26 cellular contexts compared by ENCODE assay signal in the genomic region with DNA sequence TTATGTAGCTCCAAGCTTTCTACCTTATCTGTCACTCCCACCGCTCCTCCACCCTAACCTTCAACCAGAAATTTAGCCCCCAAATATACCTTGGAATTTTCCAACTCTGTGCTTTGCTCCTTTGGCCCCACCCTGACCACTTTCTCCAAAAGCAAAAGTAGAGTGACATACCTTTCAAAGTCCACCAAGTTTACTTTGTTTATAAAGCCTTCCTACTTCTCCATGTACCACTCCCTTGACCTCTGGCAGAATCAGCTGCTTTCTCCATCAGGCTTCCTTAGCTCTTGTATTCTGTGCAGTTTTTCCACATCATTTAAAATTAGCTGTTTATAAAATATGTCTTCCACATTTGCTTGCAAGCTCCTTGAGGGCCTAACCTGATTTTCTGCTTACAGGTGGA.
"Had no signal": no experiment of that assay in that cellular context is flagged by ENCODE, and none has a peak within 500 bp of the region (broad histone marks: within the 10 kb centered on the region; RNA-seq: fewer than 3 reads in every experiment).

No MANE protein-coding gene starts in this region.

- H3K27ac Mint-ChIP-seq: activated B cell treated with CpG ODN at 0.5 μM for 24 hours; activated CD8-positive, alpha-beta T cell treated with anti-CD3 and anti-CD28 coated beads for 36 hours; activated naive CD4-positive, alpha-beta T cell treated with anti-CD3 and anti-CD28 coated beads, Interleukin-2, amount 50 U/mL, for 24 hours; activated naive CD8-positive, alpha-beta T cell treated with anti-CD3 and anti-CD28 coated beads, Interleukin-2, amount 50 U/mL, for 24 hours; activated T-helper 2 cell treated with anti-CD3 and anti-CD28 coated beads, Interferon-gamma antibody, Interleukin-2, Interleukin-4, amounts not matched to agents 10 μg/mL and 5 μg/mL and 100 μg/mL, durations not matched to agents 14 hours and 24 hours and 36 hours; effector memory CD8-positive, alpha-beta T cell; neural progenitor cell had no signal

- H3K4me3 Mint-ChIP-seq: activated B cell treated with CpG ODN at 0.5 μM for 24 hours; activated CD8-positive, alpha-beta T cell treated with anti-CD3 and anti-CD28 coated beads for 36 hours; activated naive CD4-positive, alpha-beta T cell treated with anti-CD3 and anti-CD28 coated beads, Interleukin-2, amount 50 U/mL, for 24 hours; activated naive CD8-positive, alpha-beta T cell treated with anti-CD3 and anti-CD28 coated beads, Interleukin-2, amount 50 U/mL, for 24 hours; effector memory CD8-positive, alpha-beta T cell; naive thymus-derived CD4-positive, alpha-beta T cell; neural progenitor cell had no signal

- H2AFZ ChIP-seq: neural progenitor cell had no signal

- H3K4me2 ChIP-seq: neural progenitor cell had no signal

- H3K27ac ChIP-seq: coronary artery, epithelial cell of prostate, esophagus squamous epithelium, heart right ventricle, neural progenitor cell, right atrium auricular region, testis had no signal

- ATAC-seq: activated CD8-positive, alpha-beta T cell treated with anti-CD3 and anti-CD28 coated beads for 36 hours; activated naive CD8-positive, alpha-beta T cell treated with anti-CD3 and anti-CD28 coated beads, Interleukin-2, amount 50 U/mL, for 24 hours; effector memory CD8-positive, alpha-beta T cell; heart right ventricle; naive thymus-derived CD4-positive, alpha-beta T cell; stimulated activated naive CD8-positive, alpha-beta T cell treated with anti-CD3 and anti-CD28 coated beads, Interleukin-15, Interleukin-2, amounts not matched to agents 100 U/mL and 50 U/mL, for 24 hours had no signal

- H3K4me3 ChIP-seq: coronary artery, esophagus squamous epithelium, heart right ventricle, left lung, lung, neural progenitor cell, right atrium auricular region, testis had no signal

- H3K36me3 Mint-ChIP-seq: activated naive CD4-positive, alpha-beta T cell treated with anti-CD3 and anti-CD28 coated beads, Interleukin-2, amount 50 U/mL, for 24 hours; naive thymus-derived CD4-positive, alpha-beta T cell; neural progenitor cell had no signal

- H3K27me3 ChIP-seq: esophagus squamous epithelium, heart right ventricle, left lung, neural progenitor cell, right atrium auricular region, testis had no signal

- H3K9me3 ChIP-seq: esophagus squamous epithelium, heart right ventricle, left lung, right atrium auricular region, testis had no signal

- H3K27me3 Mint-ChIP-seq: activated B cell treated with CpG ODN at 0.5 μM for 24 hours; activated CD8-positive, alpha-beta T cell treated with anti-CD3 and anti-CD28 coated beads for 36 hours; activated naive CD4-positive, alpha-beta T cell treated with anti-CD3 and anti-CD28 coated beads, Interleukin-2, amount 50 U/mL, for 24 hours; activated naive CD8-positive, alpha-beta T cell treated with anti-CD3 and anti-CD28 coated beads, Interleukin-2, amount 50 U/mL, for 24 hours; effector memory CD8-positive, alpha-beta T cell; naive thymus-derived CD4-positive, alpha-beta T cell had no signal

- DNase-seq: activated B cell treated with CpG ODN at 0.5 μM for 24 hours; activated CD4-positive, alpha-beta T cell treated with anti-CD3 and anti-CD28 coated beads, Interleukin-2, amount 50 U/mL, for 1 hour; activated CD8-positive, alpha-beta T cell treated with anti-CD3 and anti-CD28 coated beads for 36 hours; activated naive CD8-positive, alpha-beta T cell treated with anti-CD3 and anti-CD28 coated beads, Interleukin-2, amount 50 U/mL, for 24 hours; activated T-cell treated with anti-CD3 and anti-CD28 coated beads, Interleukin-2, amount 50 U/mL, for 48 hours; amygdala; central memory CD4-positive, alpha-beta T cell; effector memory CD8-positive, alpha-beta T cell; esophagus squamous epithelium; foreskin melanocyte; heart right ventricle; kidney glomerular epithelial cell; left lung; naive thymus-derived CD4-positive, alpha-beta T cell; occipital lobe; stimulated activated naive CD8-positive, alpha-beta T cell treated with anti-CD3 and anti-CD28 coated beads, Interleukin-15, Interleukin-2, amounts not matched to agents 100 U/mL and 50 U/mL, for 24 hours; T-helper 2 cell; testis; trophoblast cell had no signal

- H3K4me1 ChIP-seq: esophagus squamous epithelium, heart right ventricle, neural progenitor cell, right atrium auricular region, testis had no signal

- H3K4me1 Mint-ChIP-seq: activated B cell treated with CpG ODN at 0.5 μM for 24 hours; activated naive CD4-positive, alpha-beta T cell treated with anti-CD3 and anti-CD28 coated beads, Interleukin-2, amount 50 U/mL, for 24 hours; activated naive CD8-positive, alpha-beta T cell treated with anti-CD3 and anti-CD28 coated beads, Interleukin-2, amount 50 U/mL, for 24 hours; naive thymus-derived CD4-positive, alpha-beta T cell; neural progenitor cell had no signal

- H3K36me3 ChIP-seq: neural progenitor cell had no signal

- H3K9me3 Mint-ChIP-seq: activated B cell treated with CpG ODN at 0.5 μM for 24 hours; activated CD8-positive, alpha-beta T cell treated with anti-CD3 and anti-CD28 coated beads for 36 hours; activated naive CD4-positive, alpha-beta T cell treated with anti-CD3 and anti-CD28 coated beads, Interleukin-2, amount 50 U/mL, for 24 hours; activated naive CD8-positive, alpha-beta T cell treated with anti-CD3 and anti-CD28 coated beads, Interleukin-2, amount 50 U/mL, for 24 hours; activated T-helper 2 cell treated with anti-CD3 and anti-CD28 coated beads, Interferon-gamma antibody, Interleukin-2, Interleukin-4, amounts not matched to agents 10 μg/mL and 5 μg/mL and 100 μg/mL, durations not matched to agents 14 hours and 24 hours and 36 hours; effector memory CD8-positive, alpha-beta T cell; naive thymus-derived CD4-positive, alpha-beta T cell; neural progenitor cell had no signal
